ENCODE assay signal across 25 cellular contexts in the genomic region with DNA sequence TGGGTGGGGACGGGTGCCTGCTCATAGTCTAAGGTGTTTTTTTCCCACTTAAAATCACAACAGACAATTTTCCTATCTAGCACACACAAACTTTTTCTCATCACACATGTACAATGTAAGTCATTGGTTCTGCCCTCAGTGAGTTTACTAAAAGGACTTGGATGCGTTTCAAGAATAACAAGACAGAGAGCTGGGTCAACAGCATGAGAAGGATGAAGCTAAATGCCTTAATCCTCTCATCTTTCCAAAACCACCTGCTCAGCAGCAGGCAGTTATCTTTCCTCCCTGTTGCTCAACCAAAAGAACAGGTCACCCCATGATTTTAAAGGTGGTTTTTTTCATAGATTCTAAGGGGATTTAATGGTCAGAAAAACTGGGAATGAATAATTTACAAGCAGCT. TPM values are rescaled to one million over a fixed set of nuclear protein-coding genes. Genes with fewer than 3 reads are reported as not detected.
A peak's percentile ranks its signal among the peaks of the same experiment; 100 is the strongest.
DNase-seq lines count a peak whose midpoint lies in the region; ATAC-seq, FAIRE-seq and TF ChIP-seq lines count a peak whose summit lies in the region.
"Had no signal": no experiment of that assay in that cellular context is flagged by ENCODE, and none has a peak within 500 bp of the region (broad histone marks: within the 10 kb centered on the region; RNA-seq: fewer than 3 reads in every experiment).

No MANE protein-coding gene starts in this region.

- in situ Hi-C loops in astrocyte of the spinal cord (cut with HindIII; ENCODE audit: low sequenced_read_pairs): no loop called here

- CTCF ChIA-PET in WTC11 (lab: Charles Lee): no interaction called here

- ATAC-seq in activated naive CD4-positive, alpha-beta T cell treated with anti-CD3 and anti-CD28 coated beads, Interleukin-2, amount 50 U/mL, for 72 hours: no peak
- no peak for ATAC-seq in WTC11

- POLR2A ChIA-PET in WTC11 (lab: Charles Lee): interaction anchor here (0.6 kb wide), 1 partner anchor 13 kb away, joined by 8 read pairs; no protein-coding TSS in a partner anchor

- TF ChIP-seq CTCF in astrocyte of the spinal cord (IDR thresholded peaks at IDR 0.05; ENCODE audit: low read depth, low read length): no peak
- TF ChIP-seq CTCF in WTC11 (IDR thresholded peaks at IDR 0.05): no peak

- H3K4me1 Mint-ChIP-seq in WTC11: peaks cover 8% of the 10 kb centered on the region

- TF ChIP-seq POLR2A in GM12891 (IDR thresholded peaks at IDR 0.05; ENCODE audit: low read depth, low read length): no peak

- peak; percentile 64 for FAIRE-seq in GM12891 (lab: Jason Lieb, UNC)
- FAIRE-seq: frontal cortex, small intestine had no signal

- no peak overlapping the region for H3K4me3 ChIP-seq in astrocyte of the spinal cord (ENCODE audit: low read depth, low read length)
- H3K4me3 ChIP-seq: dorsolateral prefrontal cortex, suprapubic skin had no signal

- peaks cover 4 to 7% of the 10 kb centered on the region in 2 donors for H3K36me3 Mint-ChIP-seq in activated naive CD4-positive, alpha-beta T cell treated with anti-CD3 and anti-CD28 coated beads, Interleukin-2, amount 50 U/mL, for 72 hours
- H3K36me3 Mint-ChIP-seq in WTC11: peaks cover 54% of the 10 kb centered on the region

- H3K27me3 Mint-ChIP-seq in WTC11 (ENCODE audit: low read depth): no peaks in the 10 kb centered on the region

- H3K9me3 Mint-ChIP-seq in activated naive CD4-positive, alpha-beta T cell treated with anti-CD3 and anti-CD28 coated beads, Interleukin-2, amount 50 U/mL, for 72 hours: no peaks in the 10 kb centered on the region
- no peaks in the 10 kb centered on the region for H3K9me3 Mint-ChIP-seq in WTC11

- peak; percentile 9 for DNase-seq in DMS 273 (lab: John Stamatoyannopoulos, UW; ENCODE audit: unreplicated experiment)
- no peak for DNase-seq in DMS 273 treated with DMSO at 0.1 percent for 48 hours (lab: John Stamatoyannopoulos, UW)
- no peak for DNase-seq in GM12891 (ENCODE audit: insufficient read length, low spot score)
- peak; percentile 9 for DNase-seq in NCI-H510A treated with DMSO at 0.1 percent for 48 hours (lab: John Stamatoyannopoulos, UW)
- DNase-seq in astrocyte of the spinal cord (ENCODE audit: low read depth, low spot score): peak; percentile 3
- no peak for DNase-seq in activated naive CD4-positive, alpha-beta T cell treated with anti-CD3 and anti-CD28 coated beads, Interleukin-2, amount 50 U/mL, for 72 hours (ENCODE audit: low spot score in 2 of 2)
- no peak for DNase-seq in WTC11 (ENCODE audit: low spot score)
- DNase-seq in NOMO-1 treated with dmso at 0.1 percent for 144 hours (lab: John Stamatoyannopoulos, UW; ENCODE audit: unreplicated experiment): no peak
- DNase-seq: activated CD4-positive, alpha-beta T cell treated with anti-CD3 and anti-CD28 coated beads, Interleukin-2, amount 50 U/mL, for 48 hours; activated CD4-positive, CD25-positive, alpha-beta regulatory T cell; activated naive CD4-positive, alpha-beta T cell; C1 segment of cervical spinal cord; COR-L47; dorsolateral prefrontal cortex; H7; kidney glomerular epithelial cell; NCI-H146; NCI-H774; retina; SK-N-SH; small intestine; stimulated activated naive CD4-positive, alpha-beta T cell had no signal

- no peak overlapping the region for H3K27ac Mint-ChIP-seq in activated naive CD4-positive, alpha-beta T cell treated with anti-CD3 and anti-CD28 coated beads, Interleukin-2, amount 50 U/mL, for 72 hours
- no peak overlapping the region for H3K27ac Mint-ChIP-seq in WTC11

- H3K4me3 Mint-ChIP-seq in WTC11: no peak overlapping the region

TF ChIP-seq in GM12891, 5 proteins besides CTCF, POLR2A, EP300 and RAD21:
- TF ChIP-seq POU2F2 (IDR thresholded peaks at IDR 0.05; ENCODE audit: low read depth, low read length): no peak
- TF ChIP-seq POLR2AphosphoS5 (IDR thresholded peaks at IDR 0.05; ENCODE audit: low read depth, low read length): no peak
- no peak for TF ChIP-seq PAX5 (IDR thresholded peaks at IDR 0.05; ENCODE audit: insufficient read depth, low read length, severe bottlenecking)
- TF ChIP-seq SPI1 (IDR thresholded peaks at IDR 0.05; ENCODE audit: low read depth, low read length): no peak
- TF ChIP-seq TAF1 (IDR thresholded peaks at IDR 0.05; ENCODE audit: low read depth, low read length): no peak

TF ChIP-seq in WTC11, 78 proteins besides CTCF, POLR2A, EP300 and RAD21:
- TF ChIP-seq JUN (CRISPR knock-in tag; IDR thresholded peaks at IDR 0.05) (no peak), HMGA2 (CRISPR knock-in tag; IDR thresholded peaks at IDR 0.05) (no peak), SMAD3 (CRISPR knock-in tag; IDR thresholded peaks at IDR 0.05; ENCODE audit: borderline replicate concordance) (no peak), TP53 (CRISPR knock-in tag; IDR thresholded peaks at IDR 0.05) (no peak), ZNF138 (CRISPR knock-in tag; conservative IDR thresholded peaks at IDR 0.05) (no peak), ELF4 (CRISPR knock-in tag; IDR thresholded peaks at IDR 0.05; ENCODE audit: low read depth) (no peak)
- TF ChIP-seq, protein P1, sequence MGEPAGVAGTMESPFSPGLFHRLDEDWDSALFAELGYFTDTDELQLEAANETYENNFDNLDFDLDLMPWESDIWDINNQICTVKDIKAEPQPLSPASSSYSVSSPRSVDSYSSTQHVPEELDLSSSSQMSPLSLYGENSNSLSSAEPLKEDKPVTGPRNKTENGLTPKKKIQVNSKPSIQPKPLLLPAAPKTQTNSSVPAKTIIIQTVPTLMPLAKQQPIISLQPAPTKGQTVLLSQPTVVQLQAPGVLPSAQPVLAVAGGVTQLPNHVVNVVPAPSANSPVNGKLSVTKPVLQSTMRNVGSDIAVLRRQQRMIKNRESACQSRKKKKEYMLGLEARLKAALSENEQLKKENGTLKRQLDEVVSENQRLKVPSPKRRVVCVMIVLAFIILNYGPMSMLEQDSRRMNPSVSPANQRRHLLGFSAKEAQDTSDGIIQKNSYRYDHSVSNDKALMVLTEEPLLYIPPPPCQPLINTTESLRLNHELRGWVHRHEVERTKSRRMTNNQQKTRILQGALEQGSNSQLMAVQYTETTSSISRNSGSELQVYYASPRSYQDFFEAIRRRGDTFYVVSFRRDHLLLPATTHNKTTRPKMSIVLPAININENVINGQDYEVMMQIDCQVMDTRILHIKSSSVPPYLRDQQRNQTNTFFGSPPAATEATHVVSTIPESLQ (CRISPR knock-in tag; IDR thresholded peaks at IDR 0.05): no peak

RNA-seq across cellular contexts. Expression of a gene that starts 40.1 kb away (rescaled TPM):
- 15.8 TPM for polyA plus RNA-seq in GM12891 (2012; ENCODE audit: low read depth, missing spikeins)
- 10 to 100 TPM; 36.9 to 40.7 TPM for total RNA-seq in activated naive CD4-positive, alpha-beta T cell treated with anti-CD3 and anti-CD28 coated beads, Interleukin-2, amount 50 U/mL, for 72 hours
- 22.8 to 25.1 TPM (median 23.4 TPM) in 3 replicates for total RNA-seq in WTC11 (2021)

RNA-seq across cellular contexts. Expression of a gene that starts 40.3 kb away (rescaled TPM):
- polyA plus RNA-seq in GM12891 (2012; ENCODE audit: low read depth, missing spikeins): 7.8 TPM
- 10 to 100 TPM; 14.5 to 18.1 TPM for total RNA-seq in activated naive CD4-positive, alpha-beta T cell treated with anti-CD3 and anti-CD28 coated beads, Interleukin-2, amount 50 U/mL, for 72 hours
- 10.2 to 13.9 TPM (median 10.7 TPM) in 3 replicates for total RNA-seq in WTC11 (2021)

RNA-seq across cellular contexts. Expression of a gene that starts 42.2 kb away (rescaled TPM):
- 0.30 TPM for polyA plus RNA-seq in GM12891 (2012; ENCODE audit: low read depth, missing spikeins)
- total RNA-seq in activated naive CD4-positive, alpha-beta T cell treated with anti-CD3 and anti-CD28 coated beads, Interleukin-2, amount 50 U/mL, for 72 hours: not detected
- 99.0 to 103 TPM (median 99.8 TPM) in 3 replicates for total RNA-seq in WTC11 (2021)
- total RNA-seq: T-helper 1 cell treated with Interleukin-12 subunit alpha and Interleukin-12 subunit beta and Interleukin-4 antibody, amounts not matched to agents 30 ng/mL and 1 ng/mL, for 36 hours had no signal

Comparison
In these comparisons a context has a peak if more than half of its experiments do, and no peak if none do; other contexts are left out.
1. DNase-seq: peak in DMS 273 (single experiment), NCI-H510A treated with DMSO at 0.1 percent for 48 hours (single experiment) and astrocyte of the spinal cord (single experiment); none in DMS 273 treated with DMSO at 0.1 percent for 48 hours (single experiment), GM12891 (single experiment), activated naive CD4-positive, alpha-beta T cell treated with anti-CD3 and anti-CD28 coated beads, Interleukin-2, amount 50 U/mL, for 72 hours (0 of 2), WTC11 (single experiment) and NOMO-1 treated with dmso at 0.1 percent for 144 hours (single experiment).
2. RNA of a gene that starts 42.2 kb away (total RNA-seq): 99.0 to 103 TPM in WTC11; not detected in activated naive CD4-positive, alpha-beta T cell treated with anti-CD3 and anti-CD28 coated beads, Interleukin-2, amount 50 U/mL, for 72 hours; every median in the first group is over 10 times any median in the second.